15 cellular contexts compared by ENCODE assay signal in the genomic region with DNA sequence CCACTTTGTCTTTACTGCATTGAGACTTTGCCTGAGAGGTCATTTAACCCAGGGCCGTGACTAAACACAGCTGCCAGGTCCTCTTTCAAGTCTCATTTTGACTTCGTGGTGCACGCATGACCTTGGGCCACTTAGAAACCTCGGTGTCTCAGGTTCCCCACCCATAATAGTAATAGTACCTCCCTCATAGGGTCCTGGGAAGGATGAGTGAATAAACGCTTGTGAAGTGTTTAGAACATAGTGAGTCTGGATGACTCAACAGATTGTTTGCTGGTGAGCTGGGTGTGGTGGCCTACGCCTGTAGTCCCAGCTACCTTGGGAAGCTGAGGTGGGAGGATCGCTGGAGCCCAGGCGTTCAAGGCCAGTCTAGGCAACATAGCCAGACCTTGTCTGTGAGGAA. TPM values are rescaled to one million over a fixed set of nuclear protein-coding genes. Genes with fewer than 3 reads are reported as not detected.
A peak's percentile ranks its signal among the peaks of the same experiment; 100 is the strongest.
DNase-seq lines count a peak whose midpoint lies in the region; ATAC-seq, FAIRE-seq and TF ChIP-seq lines count a peak whose summit lies in the region.
"Had no signal": no experiment of that assay in that cellular context is flagged by ENCODE, and none has a peak within 500 bp of the region (broad histone marks: within the 10 kb centered on the region; RNA-seq: fewer than 3 reads in every experiment).

No MANE protein-coding gene starts in this region.

- H2BK5ac ChIP-seq in IMR-90 (ENCODE audit: low read depth, low read length, poor library complexity, severe bottlenecking) = no peak overlapping the region

- H2AK9ac ChIP-seq in IMR-90 (replicated peaks; ENCODE audit: low read depth, low read length, poor library complexity) = no peak overlapping the region

- no peak for TF ChIP-seq EP300 in GM12878 (IDR thresholded peaks at IDR 0.05; ENCODE audit: borderline replicate concordance in 1 of 2, control insufficient read depth in 1 of 2, low read depth in 2 of 2, low read length in 2 of 2)

- dilution Hi-C loops in IMR-90 (cut with HindIII; ENCODE audit: low sequenced_read_pairs, unreplicated experiment) = no loop called here

- no peaks in the 10 kb centered on the region for H3K9me2 ChIP-seq in Karpas-422 (replicated peaks; ENCODE audit: insufficient read depth, low read length)

- H4K8ac ChIP-seq in IMR-90 (ENCODE audit: low read depth in 2 of 2, low read length in 2 of 2) = 0 out of 4 replicates have a peak overlapping the region, but pooled peaks of 1 of the 2 experiments have one; percentile 3

- no peak overlapping the region for H3K23ac ChIP-seq in IMR-90 (ENCODE audit: low read depth, low read length)

- H3K36me3 ChIP-seq in IMR-90 (ENCODE audit: control insufficient read depth, insufficient read depth, low read length) (no peaks in the 10 kb centered on the region), GM12878 (ENCODE audit: control insufficient read depth in 2 of 2, insufficient read depth in 2 of 2, low read length in 1 of 2) (no peaks in the 10 kb centered on the region), kidney epithelial cell (ENCODE audit: control insufficient read depth, insufficient read depth, low read length) (no peaks in the 10 kb centered on the region), Karpas-422 (ENCODE audit: insufficient read depth, low read length) (no peaks in the 10 kb centered on the region)

- H3K9ac ChIP-seq in IMR-90 (ENCODE audit: low read depth, low read length) (no peak overlapping the region), GM12878 (ENCODE audit: control insufficient read depth, insufficient read depth, low read length) (no peak overlapping the region), Karpas-422 (ENCODE audit: low read length) (no peak overlapping the region)

- H3K4me2 ChIP-seq in IMR-90 (ENCODE audit: low read depth, low read length) (no peak overlapping the region), GM12878 (ENCODE audit: control insufficient read depth, insufficient read depth) (no peak overlapping the region), Karpas-422 (ENCODE audit: low read depth, low read length, poor library complexity, severe bottlenecking) (no peak overlapping the region)

- no peak overlapping the region for H4K91ac ChIP-seq in IMR-90 (ENCODE audit: insufficient read depth, low read depth, low read length)

- intact Hi-C loops in IMR-90 (cut with micrococcal nuclease) (no loop called here), GM12878 (cut with micrococcal nuclease; ENCODE audit: unreplicated experiment) (loop anchor here (5.0 kb wide), 1 partner anchor 202 kb away; the partner anchor contains the start of gene DLG1)

- H3K79me2 ChIP-seq in GM12878 (ENCODE audit: control insufficient read depth, insufficient read depth, low read length) (no peaks in the 10 kb centered on the region), Karpas-422 (ENCODE audit: low read length) (no peaks in the 10 kb centered on the region)

- FAIRE-seq in GM12878 (lab: Jason Lieb, UNC) = no peak
- no peak for FAIRE-seq in D721Med (lab: Jason Lieb, UNC)

- no peak for TF ChIP-seq CTCF in IMR-90 (conservative IDR thresholded peaks at IDR 0.05; ENCODE audit: low read depth, low read length)
- TF ChIP-seq CTCF in GM12878 (IDR thresholded peaks at IDR 0.05 in 2 of 3, conservative IDR thresholded peaks at IDR 0.05 in 1 of 3; ENCODE audit: control insufficient read depth in 2 of 3, extremely low read depth in 1 of 3, insufficient read depth in 1 of 3, low read depth in 3 of 3, low read length in 3 of 3) = no peak
- TF ChIP-seq CTCF in kidney epithelial cell (IDR thresholded peaks at IDR 0.05; ENCODE audit: insufficient read depth, low read length, poor library complexity, severe bottlenecking) = no peak
- TF ChIP-seq CTCF in D721Med (IDR thresholded peaks at IDR 0.05; ENCODE audit: insufficient read depth, missing control alignments) = no peak

- POLR2A ChIA-PET in IMR-90 (lab: Charles Lee; ENCODE audit: unreplicated experiment) (no interaction called here), GM12878 (lab: Charles Lee) (no interaction called here)

- no peak overlapping the region for H3K18ac ChIP-seq in IMR-90 (ENCODE audit: low read depth, low read length)

- CTCF ChIA-PET in IMR-90 (lab: Yijun Ruan, JAX) (no interaction called here), GM12878 (lab: Yijun Ruan, JAX) (interaction anchor here (0.7 to 5.6 kb wide), 3 partner anchors 42 to 276 kb away, joined by 3 to 141 read pairs (median 83); no protein-coding TSS in a partner anchor)

- no peak overlapping the region for H4K5ac ChIP-seq in IMR-90 (ENCODE audit: low read depth, low read length)

- H2BK120ac ChIP-seq in IMR-90 (ENCODE audit: low read depth, low read length) = no peak overlapping the region

- H3K56ac ChIP-seq in IMR-90 (ENCODE audit: extremely low read depth, insufficient read depth, low read length) = no peak overlapping the region

- SMC1A ChIA-PET in GM12878 (lab: Charles Lee; ENCODE audit: uncharacterized antibody, unreplicated experiment) = interaction anchor here (0.7 to 4.8 kb wide), 3 partner anchors 46 to 243 kb away, joined by 3 to 89 read pairs (median 3); no protein-coding TSS in a partner anchor

- H4K20me1 ChIP-seq in IMR-90 (ENCODE audit: insufficient read depth, low read length) (no peaks in the 10 kb centered on the region), GM12878 (ENCODE audit: control insufficient read depth, insufficient read depth) (no peaks in the 10 kb centered on the region), Karpas-422 (ENCODE audit: insufficient read depth, low read depth, low read length) (no peaks in the 10 kb centered on the region)

- DNase-seq in A172 (ENCODE audit: low spot score) (peak; percentile 95), IMR-90 (peak; percentile 80), GM12878 (ENCODE audit: low read depth, low spot score) (no peak), kidney epithelial cell (ENCODE audit: low read depth) (peak; percentile 70), mesenteric fat pad (ENCODE audit: low spot score) (no peak), D721Med (ENCODE audit: insufficient read length, low spot score) (no peak), dermis blood vessel endothelial cell (no peak), Karpas-422 (no peak)
- DNase-seq: activated CD4-positive, alpha-beta T cell treated with anti-CD3 and anti-CD28 coated beads, Interleukin-2, amount 10 ng/mL, durations not matched to agents 24 days and 14 days; anterior cingulate cortex; effector memory CD4-positive, alpha-beta T cell; nucleus accumbens; T-helper 1 cell had no signal

- H3K9me3 ChIP-seq in IMR-90 (ENCODE audit: control insufficient read depth, insufficient read depth, low read length) = no peaks in the 10 kb centered on the region
- peaks cover 5% of the 10 kb centered on the region; the same call in 2 of the 3 replicates for H3K9me3 ChIP-seq in GM12878 (replicated peaks; ENCODE audit: control insufficient read depth, insufficient read depth, low read length)
- no peaks in the 10 kb centered on the region for H3K9me3 ChIP-seq in Karpas-422 (ENCODE audit: low read length)

- H3K14ac ChIP-seq in IMR-90 (replicated peaks; ENCODE audit: low read depth, low read length) = no peak overlapping the region

- H3K27ac ChIP-seq in IMR-90 (ENCODE audit: insufficient read depth, low read length) (no peak overlapping the region), GM12878 (ENCODE audit: control insufficient read depth, insufficient read depth) (no peak overlapping the region), Karpas-422 (ENCODE audit: low read length) (no peak overlapping the region)
- H3K27ac ChIP-seq: HL-60 had no signal

- 71% methylated on average over 1 of the region's 8 CpGs; no CpG with 5 or more reads in 1 of the 2 experiments for WGBS in IMR-90 (ENCODE audit: extremely low coverage in 2 of 2, insufficient read length in 1 of 2), 2 experiments
- 37% methylated on average over 8 of the region's 8 CpGs for WGBS in GM12878 (ENCODE audit: insufficient coverage, insufficient replicate concordance, low lambda C conversion rate, missing lambda C conversion rate)

- H3K79me1 ChIP-seq in IMR-90 (ENCODE audit: low read depth in 1 of 2, low read length in 2 of 2) = no peaks in the 10 kb centered on the region

- no peak for TF ChIP-seq RAD21 in IMR-90 (IDR thresholded peaks at IDR 0.05; ENCODE audit: low read length)
- no peak for TF ChIP-seq RAD21 in GM12878 (IDR thresholded peaks at IDR 0.05; ENCODE audit: insufficient read depth, low read depth, low read length)

- no peak overlapping the region; the same call in 1 of the 2 replicates for H2AK5ac ChIP-seq in IMR-90 (ENCODE audit: low read depth, low read length)

- H3K4ac ChIP-seq in IMR-90 (ENCODE audit: low read depth, low read length) = no peak overlapping the region; the same call in 1 of the 2 replicates

- peaks cover 3% of the 10 kb centered on the region for H3K4me1 ChIP-seq in IMR-90 (ENCODE audit: control insufficient read depth, insufficient read depth, low read length)
- H3K4me1 ChIP-seq in GM12878 (ENCODE audit: control insufficient read depth, insufficient read depth, low read length) = peaks cover 43% of the 10 kb centered on the region
- H3K4me1 ChIP-seq in Karpas-422 (ENCODE audit: low read length) = peaks cover 11% of the 10 kb centered on the region

- 0 out of 3 replicates have a peak overlapping the region, but pooled peaks have one; percentile 20 for H2BK15ac ChIP-seq in IMR-90 (ENCODE audit: low read depth, low read length)

- no peak for TF ChIP-seq POLR2A in IMR-90 (IDR thresholded peaks at IDR 0.05; ENCODE audit: low read depth, low read length)
- no peak for TF ChIP-seq POLR2A in GM12878 (IDR thresholded peaks at IDR 0.05; ENCODE audit: low read depth, low read length)

- H2BK20ac ChIP-seq in IMR-90 (ENCODE audit: low read depth, low read length) = no peak overlapping the region

- H3K4me3 ChIP-seq in IMR-90 (ENCODE audit: insufficient read depth, low read depth, low read length) (no peak overlapping the region), GM12878 (no peak overlapping the region), kidney epithelial cell (ENCODE audit: low read depth, low read length) (no peak overlapping the region), Karpas-422 (ENCODE audit: low read length) (no peak overlapping the region)
- H3K4me3 ChIP-seq: lung had no signal

- ATAC-seq in IMR-90 (ENCODE audit: low read depth) (peak; percentile 67), GM12878 (no peak)

- in situ Hi-C loops in IMR-90 (cut with MboI; ENCODE audit: low sequenced_read_pairs) = no loop called here
- in situ Hi-C loops in GM12878 (cut with MboI) = no loop called here

- H2AFZ ChIP-seq in IMR-90 (replicated peaks; ENCODE audit: low read length, poor library complexity) = peak overlapping the region; percentile 72
- H2AFZ ChIP-seq in GM12878 (ENCODE audit: control insufficient read depth, low read depth, low read length) = no peak overlapping the region; the same call in 1 of the 2 replicates
- H2AFZ ChIP-seq in Karpas-422 (ENCODE audit: low read length) = no peak overlapping the region

- 0 out of 2 replicates have a peak, but pooled peaks cover under 1% of the 10 kb centered on the region for H3K27me3 ChIP-seq in IMR-90 (ENCODE audit: control insufficient read depth, insufficient read depth, low read length)
- H3K27me3 ChIP-seq in GM12878 (replicated peaks in 1 of 2; ENCODE audit: control insufficient read depth in 2 of 2, insufficient read depth in 2 of 2, low read length in 1 of 2) = no peaks in the 10 kb centered on the region
- no peaks in the 10 kb centered on the region for H3K27me3 ChIP-seq in kidney epithelial cell (ENCODE audit: control insufficient read depth, insufficient read depth, low read length)
- H3K27me3 ChIP-seq in Karpas-422 (ENCODE audit: low read length) = no peaks in the 10 kb centered on the region

- RAD21 ChIA-PET in GM12878 (lab: Charles Lee; ENCODE audit: unreplicated experiment) = interaction anchor here (3.9 to 4.8 kb wide), 2 partner anchors 243 to 275 kb away, joined by 49 to 86 read pairs; no protein-coding TSS in a partner anchor

- H3K9me1 ChIP-seq in IMR-90 (ENCODE audit: insufficient read depth, low read length) = no peaks in the 10 kb centered on the region

- BruUV-seq in IMR-90 (replicated peaks; lab: Mats Ljungman, UMichigan) (no TSS peak), GM12878 (replicated peaks; lab: Mats Ljungman, UMichigan) (no TSS peak)

RNA-seq across cellular contexts. Expression of gene BDH1, which starts 56.3 kb away (rescaled TPM):
- 0.41 TPM in 1 of 2 replicates, not detected in the other for total RNA-seq in A172 (2014; rRNA removed; shearing (Covaris generic))
- total RNA-seq in IMR-90 (2012; rRNA removed) (2.7 and 3.1 TPM in 2 replicates), GM12878 (2014; rRNA removed) (43.5 and 59.6 TPM in 2 replicates), GM12878 (2014; rRNA removed; fragmentation: Illumina TruSeq; extraction: Trizol) (32.3 and 32.8 TPM in 2 replicates), GM12878 (2021) (56.1 and 60.9 TPM in 2 replicates), kidney epithelial cell (14.1 and 17.0 TPM in 2 replicates), mesenteric fat pad (4.6 TPM), dermis blood vessel endothelial cell (4.4 and 7.2 TPM in 2 replicates)
- polyA plus RNA-seq in IMR-90 (2012; rRNA removed) (4.0 and 4.4 TPM in 2 replicates), GM12878 (2011; rRNA removed) (51.4 and 74.1 TPM in 2 replicates), GM12878 (2014; fragmentation: Illumina TruSeq; extraction: Trizol) (37.5 and 50.4 TPM in 2 replicates), GM12878 (2014; fragmentation: Nextera tagmentation; extraction: Ambion mirVana) (10 to 100 TPM; 11.3 to 17.9 TPM), GM12878 (2014; rRNA removed) (82.4 and 93.9 TPM in 2 replicates), GM12878 (2016; fragmentation: Nextera tagmentation; extraction: Ambion mirVana) (10 to 100 TPM; 77.2 to 84.5 TPM)
- polyA plus RNA-seq in IMR-90 (2012; cell fraction: cytosol; rRNA removed) = 0.74 and 2.6 TPM in 2 replicates
- 9.9 and 10.1 TPM in 2 replicates for polyA plus RNA-seq in IMR-90 (2012; cell fraction: nucleus; rRNA removed; ENCODE audit: low replicate concordance)
- 63.7 and 73.0 TPM in 2 replicates for total RNA-seq in GM12878 (2013; cell fraction: nucleolus; rRNA removed)
- 12.0 TPM for polyA plus RNA-seq in GM12878 (2011; ENCODE audit: low read depth)
- 70.2 and 84.8 TPM in 2 replicates for polyA plus RNA-seq in GM12878 (2011; cell fraction: cytosol; rRNA removed)
- 105 and 117 TPM in 2 replicates for polyA plus RNA-seq in GM12878 (2011; cell fraction: nucleus; rRNA removed)
- 30.4 and 32.1 TPM in 2 replicates for polyA plus RNA-seq in GM12878 (2012)
- 58.0 and 65.7 TPM in 2 replicates for polyA minus RNA-seq in GM12878 (2011; rRNA and poly(A)+ RNA removed)
- polyA minus RNA-seq in GM12878 (2011; cell fraction: cytosol; rRNA and poly(A)+ RNA removed) = 13.0 TPM in 2 replicates
- polyA minus RNA-seq in GM12878 (2011; cell fraction: nucleus; rRNA and poly(A)+ RNA removed) = 23.6 and 54.5 TPM in 2 replicates
- total RNA-seq in Karpas-422 (2014; rRNA removed; shearing (Covaris generic); ENCODE audit: low replicate concordance) = 80.5 and 111 TPM in 2 replicates

Comparison
In these comparisons a context has a peak if more than half of its experiments do, and no peak if none do; other contexts are left out.
1. DNase-seq: peak in A172 (single experiment), IMR-90 (single experiment) and kidney epithelial cell (single experiment); none in GM12878 (single experiment), mesenteric fat pad (single experiment), D721Med (single experiment), dermis blood vessel endothelial cell (single experiment) and Karpas-422 (single experiment).